ENCODE assay signal across 21 cellular contexts in the genomic region with DNA sequence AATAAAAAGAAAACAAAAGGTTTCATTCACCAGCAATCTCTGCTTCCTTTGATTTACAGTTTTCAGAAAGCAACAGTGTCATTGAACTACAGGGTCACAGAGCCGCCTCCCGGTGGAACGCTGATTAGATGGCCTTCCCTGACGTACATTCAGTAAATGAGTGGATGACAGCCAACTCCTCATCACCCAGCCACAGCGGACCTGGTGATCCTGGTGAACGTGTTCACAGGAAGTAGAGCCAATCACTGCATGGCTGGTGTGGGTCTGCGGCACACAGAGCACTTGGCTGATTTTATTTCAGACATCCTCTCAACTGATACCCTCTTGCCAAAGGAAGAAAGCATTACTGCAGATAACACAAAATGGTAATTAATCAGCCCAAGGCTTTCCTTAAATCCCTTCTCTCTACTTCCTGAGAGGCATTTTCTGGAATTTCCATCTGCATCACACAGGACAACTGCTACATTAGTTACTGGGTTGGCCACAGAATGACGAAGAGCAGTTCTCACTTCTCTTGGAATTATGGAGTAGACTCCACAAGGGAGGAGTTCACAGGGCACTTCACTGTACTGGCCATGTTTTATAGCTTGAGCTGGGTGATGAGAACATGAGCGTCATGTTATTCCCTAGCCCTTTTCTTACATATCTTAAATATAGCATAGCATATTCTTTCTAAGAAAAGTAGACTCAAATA.
A peak's percentile ranks its signal among the peaks of the same experiment; 100 is the strongest.
DNase-seq lines count a peak whose midpoint lies in the region; ATAC-seq and TF ChIP-seq lines count a peak whose summit lies in the region.
"Had no signal": no experiment of that assay in that cellular context is flagged by ENCODE, and none has a peak within 500 bp of the region (broad histone marks: within the 10 kb centered on the region; RNA-seq: fewer than 3 reads in every experiment).

No MANE protein-coding gene starts in this region.

- no peak overlapping the region for H3K27ac Mint-ChIP-seq in CD4-positive, alpha-beta T cell
- H3K27ac Mint-ChIP-seq: activated CD4-positive, alpha-beta T cell treated with anti-CD3 and anti-CD28 coated beads, Interleukin-2, amount 10 ng/mL, durations not matched to agents 24 days and 14 days; CD8-positive, alpha-beta T cell had no signal

- no peak for ATAC-seq in PC-3
- no peak for ATAC-seq in CD4-positive, alpha-beta T cell (ENCODE audit: poor library complexity)
- ATAC-seq: CD8-positive, alpha-beta T cell had no signal

- peaks cover 3% of the 10 kb centered on the region for H3K9me3 Mint-ChIP-seq in CD4-positive, alpha-beta T cell
- H3K9me3 Mint-ChIP-seq: activated CD4-positive, alpha-beta T cell treated with anti-CD3 and anti-CD28 coated beads, Interleukin-2, amount 10 ng/mL, durations not matched to agents 24 days and 14 days had no signal

- H3K4me1 ChIP-seq in right atrium auricular region = peaks cover 0 to 8% of the 10 kb centered on the region in 2 donors
- H3K4me1 ChIP-seq in PC-3 (ENCODE audit: insufficient read depth, low read length) = no peaks in the 10 kb centered on the region

- 0 out of 2 replicates have a peak, but pooled peaks have one; percentile 5 for TF ChIP-seq CTCF in VCaP (conservative IDR thresholded peaks at IDR 0.05)
- no peak for TF ChIP-seq CTCF in right atrium auricular region (IDR thresholded peaks at IDR 0.05)
- TF ChIP-seq CTCF in PC-3 (conservative IDR thresholded peaks at IDR 0.05; ENCODE audit: low read depth, low read length) = no peak
- no peak for TF ChIP-seq CTCF in CD4-positive, alpha-beta T cell (IDR thresholded peaks at IDR 0.05)

- no peaks in the 10 kb centered on the region for H3K9me2 ChIP-seq in PC-3 (replicated peaks; ENCODE audit: low read length)

- no peak overlapping the region for H2AFZ ChIP-seq in PC-3 (ENCODE audit: low read length)

- no TSS peak for BruUV-seq in PC-3 (replicated peaks; lab: Mats Ljungman, UMichigan)

- no peaks in the 10 kb centered on the region for H3K79me2 ChIP-seq in PC-3 (ENCODE audit: low read length)

- POLR2A ChIA-PET in PC-3 (lab: Charles Lee; ENCODE audit: unreplicated experiment) = no interaction called here
- POLR2A ChIA-PET in CD4-positive, alpha-beta T cell (lab: Charles Lee) = no interaction called here

- no peaks in the 10 kb centered on the region for H3K27me3 ChIP-seq in right atrium auricular region
- peaks cover 53% of the 10 kb centered on the region for H3K27me3 ChIP-seq in PC-3 (ENCODE audit: low read length)
- H3K27me3 ChIP-seq in CD4-positive, alpha-beta T cell (ENCODE audit: control insufficient read depth, insufficient read depth, low read length) = peaks cover 5% of the 10 kb centered on the region
- H3K27me3 ChIP-seq: suprapubic skin had no signal

- H3K4me3 ChIP-seq in right atrium auricular region = no peak overlapping the region
- H3K4me3 ChIP-seq in PC-3 (ENCODE audit: low read length) = no peak overlapping the region
- H3K4me3 ChIP-seq: suprapubic skin had no signal

- no peaks in the 10 kb centered on the region for H4K20me1 ChIP-seq in PC-3 (ENCODE audit: low read length)

- H3K36me3 ChIP-seq in right atrium auricular region (no peaks in the 10 kb centered on the region), PC-3 (ENCODE audit: low read depth, low read length) (no peaks in the 10 kb centered on the region)
- H3K36me3 ChIP-seq: suprapubic skin had no signal

- H3K27ac ChIP-seq in VCaP (no peak overlapping the region), right atrium auricular region (no peak overlapping the region), PC-3 (ENCODE audit: low read length) (no peak overlapping the region)
- H3K27ac ChIP-seq in CD4-positive, alpha-beta T cell (ENCODE audit: low read depth, low read length) = no peak overlapping the region
- H3K27ac ChIP-seq: suprapubic skin had no signal

- H3K36me3 Mint-ChIP-seq in CD4-positive, alpha-beta T cell (ENCODE audit: low read depth) = no peaks in the 10 kb centered on the region
- H3K36me3 Mint-ChIP-seq: CD8-positive, alpha-beta T cell had no signal

- intact Hi-C loops in PC-3 (cut with micrococcal nuclease) = no loop called here
- intact Hi-C loops in CD4-positive, alpha-beta T cell (cut with DNase I, micrococcal nuclease) = no loop called here

- H3K4me2 ChIP-seq in PC-3 (ENCODE audit: low read length) = no peak overlapping the region

- DNase-seq in HT-29 (ENCODE audit: low spot score) = peak; percentile 64
- peak; percentile 70 for DNase-seq in right atrium auricular region (ENCODE audit: low spot score)
- peak; percentile 61 for DNase-seq in mucosa of gallbladder (ENCODE audit: low spot score)
- no peak for DNase-seq in PC-3
- DNase-seq in CD4-positive, alpha-beta T cell = no peak
- no peak for DNase-seq in retina
- DNase-seq in pons (ENCODE audit: low spot score) = no peak
- DNase-seq: activated CD4-positive, alpha-beta T cell treated with anti-CD3 and anti-CD28 coated beads, Interleukin-2, amount 10 ng/mL, durations not matched to agents 24 days and 14 days; activated CD8-positive, alpha-beta memory T cell treated with anti-CD3 and anti-CD28 coated beads, Interleukin-2, amount 50 U/mL, for 4 hours; activated gamma-delta T cell treated with Interleukin-2 at 50 U/mL for 16 hours; CD8-positive, alpha-beta T cell; EL; Karpas-422; NCI-H1417 treated with DMSO at 0.1 percent for 48 hours; NCI-H2227 treated with DMSO at 0.1 percent for 48 hours; occipital lobe; stimulated activated CD4-positive, alpha-beta T cell treated with anti-CD3 and anti-CD28 coated beads, Interleukin-4, amount 100 ng/mL, for 24 hours; stimulated activated CD8-positive, alpha-beta memory T cell treated with anti-CD3 and anti-CD28 coated beads, Interleukin-4, amount 100 ng/mL, for 48 hours; T-helper 9 cell had no signal

- peaks cover 0 to 8% of the 10 kb centered on the region in 2 donors for H3K9me3 ChIP-seq in right atrium auricular region
- H3K9me3 ChIP-seq in PC-3 (ENCODE audit: low read length) = no peaks in the 10 kb centered on the region
- H3K9me3 ChIP-seq in CD4-positive, alpha-beta T cell (ENCODE audit: control insufficient read depth, low read length) = no peaks in the 10 kb centered on the region
- H3K9me3 ChIP-seq: suprapubic skin had no signal

- H3K9ac ChIP-seq in PC-3 (ENCODE audit: low read length) = no peak overlapping the region

- H3K27me3 Mint-ChIP-seq in CD4-positive, alpha-beta T cell = peaks cover 26% of the 10 kb centered on the region

- no peak overlapping the region for H3K4me3 Mint-ChIP-seq in CD4-positive, alpha-beta T cell
- H3K4me3 Mint-ChIP-seq: activated CD4-positive, alpha-beta T cell treated with anti-CD3 and anti-CD28 coated beads, Interleukin-2, amount 10 ng/mL, durations not matched to agents 24 days and 14 days; CD8-positive, alpha-beta T cell had no signal

- no peaks in the 10 kb centered on the region for H3K4me1 Mint-ChIP-seq in CD4-positive, alpha-beta T cell (ENCODE audit: low read depth)
- H3K4me1 Mint-ChIP-seq: activated CD4-positive, alpha-beta T cell treated with anti-CD3 and anti-CD28 coated beads, Interleukin-2, amount 10 ng/mL, durations not matched to agents 24 days and 14 days had no signal

- H3F3A ChIP-seq in PC-3 (ENCODE audit: low read length, unreplicated experiment) = no peaks in the 10 kb centered on the region

- CTCF ChIA-PET in PC-3 (lab: Charles Lee) = no interaction called here
- CTCF ChIA-PET in CD4-positive, alpha-beta T cell (lab: Charles Lee) = no interaction called here

Comparison
In these comparisons a context has a peak if more than half of its experiments do, and no peak if none do; other contexts are left out.
1. DNase-seq: peak in HT-29 (single experiment), right atrium auricular region (single experiment) and mucosa of gallbladder (single experiment); none in PC-3 (single experiment), CD4-positive, alpha-beta T cell (0 of 10), retina (single experiment) and pons (single experiment).